Comparison of ENCODE assay signal across 9 cellular contexts in the genomic region with DNA sequence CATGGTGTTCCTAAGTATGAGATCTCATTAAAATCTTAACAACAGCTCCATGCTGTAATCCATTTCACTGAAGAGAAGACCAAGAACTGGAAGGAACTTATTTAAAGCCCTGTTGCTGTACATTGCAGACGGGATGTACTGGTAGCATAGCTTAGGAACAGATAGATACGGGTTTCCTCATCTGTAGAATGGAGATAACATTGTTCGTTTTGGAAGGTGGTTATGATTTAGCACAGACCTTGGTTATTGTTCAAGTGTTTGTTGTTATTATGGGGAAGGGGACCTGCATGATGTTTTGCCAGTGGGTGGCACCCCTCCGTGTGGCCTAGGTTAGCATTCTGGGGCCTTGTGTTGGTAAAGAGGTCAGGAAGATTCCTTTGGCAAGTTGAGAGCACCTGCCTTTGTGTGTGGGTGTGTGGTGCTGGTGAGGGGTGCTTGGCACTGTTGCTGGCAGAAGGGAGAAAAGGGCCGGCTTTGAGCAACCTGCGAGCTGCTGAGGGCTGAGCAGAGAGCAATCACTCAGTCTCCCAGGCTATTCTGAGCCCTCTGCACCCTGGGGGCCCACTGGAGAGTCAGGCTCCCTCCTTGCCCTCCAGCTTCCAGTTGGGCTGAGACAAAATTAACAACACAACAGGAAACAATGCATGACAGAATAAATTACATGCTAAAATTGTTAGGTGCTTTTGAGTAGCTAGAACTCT. TPM values are rescaled to one million over a fixed set of nuclear protein-coding genes. Genes with fewer than 3 reads are reported as not detected.
DNase-seq lines count a peak whose midpoint lies in the region; ATAC-seq and TF ChIP-seq lines count a peak whose summit lies in the region.
"Had no signal": no experiment of that assay in that cellular context is flagged by ENCODE, and none has a peak within 500 bp of the region (broad histone marks: within the 10 kb centered on the region; RNA-seq: fewer than 3 reads in every experiment).

No MANE protein-coding gene starts in this region.

- no peak for TF ChIP-seq EP300 in neural cell (conservative IDR thresholded peaks at IDR 0.05; ENCODE audit: poor library complexity, severe bottlenecking)

- peak overlapping the region; percentile 93; the same call in 1 of the 2 replicates for H3K9ac ChIP-seq in MM.1S (ENCODE audit: low read length)
- H3K9ac ChIP-seq in duodenal mucosa (ENCODE audit: low read depth in 1 of 2, low read length in 2 of 2), result peak overlapping the region; percentile 60 to 91
- H3K9ac ChIP-seq in neural cell (ENCODE audit: low read length), result peak overlapping the region; percentile 98

- peak overlapping the region; percentile 87 for H3K4me3 ChIP-seq in CD4-positive, CD25-positive, alpha-beta regulatory T cell (ENCODE audit: low read depth, low read length)
- H3K4me3 ChIP-seq in MM.1S (ENCODE audit: low read length) (peak overlapping the region; percentile 99; the same call in 1 of the 2 replicates), duodenal mucosa (ENCODE audit: low read depth in 1 of 2, low read length in 2 of 2) (peak overlapping the region; percentile 95 to 96), neural cell (ENCODE audit: low read length) (peak overlapping the region; percentile 99)

- peaks cover 45% of the 10 kb centered on the region for H3K79me2 ChIP-seq in MM.1S (ENCODE audit: low read length)
- peaks cover 41% of the 10 kb centered on the region for H3K79me2 ChIP-seq in neural cell (replicated peaks; ENCODE audit: insufficient read depth, low read length)

- ATAC-seq in CD4-positive, CD25-positive, alpha-beta regulatory T cell (ENCODE audit: low read depth in 2 of 2), result no peak
- ATAC-seq in GM18520 (IDR thresholded peaks at IDR 0.05; ENCODE audit: unreplicated experiment), result no peak

- no peak overlapping the region for H2AFZ ChIP-seq in MM.1S (ENCODE audit: low read length)
- H2AFZ ChIP-seq in neural cell (ENCODE audit: low read depth, low read length), result no peak overlapping the region

- H3F3A ChIP-seq in MM.1S (ENCODE audit: insufficient read depth, low read length) (no peaks in the 10 kb centered on the region), neural cell (ENCODE audit: insufficient read depth, low read length, poor library complexity, severe bottlenecking) (no peaks in the 10 kb centered on the region)

- peaks cover 37% of the 10 kb centered on the region for H3K4me1 ChIP-seq in CD4-positive, CD25-positive, alpha-beta regulatory T cell (ENCODE audit: control insufficient read depth, insufficient read depth, low read length, poor library complexity, severe bottlenecking)
- H3K4me1 ChIP-seq in MM.1S (ENCODE audit: low read length) (peaks cover 19% of the 10 kb centered on the region), duodenal mucosa (ENCODE audit: control insufficient read depth in 1 of 2, insufficient read depth in 2 of 2, low read length in 2 of 2) (peaks cover 31 to 33% of the 10 kb centered on the region in 2 donors)

- TF ChIP-seq CTCF in MM.1S (IDR thresholded peaks at IDR 0.05; ENCODE audit: low read length), result no peak
- TF ChIP-seq CTCF in neural cell (IDR thresholded peaks at IDR 0.05; ENCODE audit: poor library complexity, severe bottlenecking), result no peak

- peak overlapping the region; percentile 39 to 89 (median 87) for H3K27ac Mint-ChIP-seq in CD4-positive, CD25-positive, alpha-beta regulatory T cell

- DNase-seq in CD4-positive, CD25-positive, alpha-beta regulatory T cell, result peak in 1 of 3 donors; percentile 14
- no peak for DNase-seq in MM.1S
- DNase-seq in medulla oblongata (ENCODE audit: extremely low spot score), result no peak
- DNase-seq in kidney tubule cell (ENCODE audit: low spot score), result no peak
- no peak for DNase-seq in SHP77 (lab: John Stamatoyannopoulos, UW)

- H3K4me2 ChIP-seq in MM.1S (ENCODE audit: low read depth, low read length) (peak overlapping the region; percentile 87), neural cell (ENCODE audit: low read length) (peak overlapping the region; percentile 92)

- H3K27me3 ChIP-seq in CD4-positive, CD25-positive, alpha-beta regulatory T cell (ENCODE audit: control insufficient read depth, insufficient read depth, low read length), result no peaks in the 10 kb centered on the region
- H3K27me3 ChIP-seq in MM.1S (replicated peaks; ENCODE audit: insufficient read depth, low read length) (no peaks in the 10 kb centered on the region), duodenal mucosa (ENCODE audit: control insufficient read depth in 1 of 2, insufficient read depth in 2 of 2, low read length in 2 of 2) (no peaks in the 10 kb centered on the region), neural cell (ENCODE audit: insufficient read depth, low read depth, low read length) (no peaks in the 10 kb centered on the region)
- H3K27me3 ChIP-seq: SJSA1 had no signal

- H3K4me3 Mint-ChIP-seq in CD4-positive, CD25-positive, alpha-beta regulatory T cell, result peak overlapping the region; percentile 84 to 100 (median 90)

- H3K9me2 ChIP-seq in MM.1S (replicated peaks; ENCODE audit: insufficient read depth, low read length) (no peaks in the 10 kb centered on the region), neural cell (ENCODE audit: insufficient read depth, low read length) (no peaks in the 10 kb centered on the region)

- H3K36me3 ChIP-seq in CD4-positive, CD25-positive, alpha-beta regulatory T cell (ENCODE audit: control insufficient read depth, insufficient read depth, low read length), result peaks cover 30% of the 10 kb centered on the region
- 0 out of 2 replicates have a peak, but pooled peaks cover 2% of the 10 kb centered on the region for H3K36me3 ChIP-seq in MM.1S (replicated peaks; ENCODE audit: insufficient read depth, low read length)
- peaks cover 28 to 43% of the 10 kb centered on the region in 2 donors for H3K36me3 ChIP-seq in duodenal mucosa (ENCODE audit: control insufficient read depth in 1 of 2, insufficient read depth in 2 of 2, low read length in 2 of 2)
- no peaks in the 10 kb centered on the region for H3K36me3 ChIP-seq in neural cell (ENCODE audit: insufficient read depth, low read length)

- H3K27ac ChIP-seq in CD4-positive, CD25-positive, alpha-beta regulatory T cell (ENCODE audit: insufficient read depth, low read length, poor library complexity, severe bottlenecking), result peak overlapping the region; percentile 83
- H3K27ac ChIP-seq in MM.1S (ENCODE audit: low read length), result no peak overlapping the region
- H3K27ac ChIP-seq in duodenal mucosa (ENCODE audit: low read depth, low read length), result no peak overlapping the region
- H3K27ac ChIP-seq in neural cell (ENCODE audit: low read length), result peak overlapping the region; percentile 2
- H3K27ac ChIP-seq: SJSA1 had no signal

- no peak for TF ChIP-seq RAD21 in neural cell (conservative IDR thresholded peaks at IDR 0.05)

- peaks cover 13 to 42% (median 28%) of the 10 kb centered on the region in 4 donors for H3K4me1 Mint-ChIP-seq in CD4-positive, CD25-positive, alpha-beta regulatory T cell

- H3K9me3 ChIP-seq in CD4-positive, CD25-positive, alpha-beta regulatory T cell (ENCODE audit: control insufficient read depth in 2 of 2, low read length in 2 of 2), result no peaks in the 10 kb centered on the region
- H3K9me3 ChIP-seq in MM.1S (replicated peaks; ENCODE audit: insufficient read depth, low read length) (no peaks in the 10 kb centered on the region), duodenal mucosa (ENCODE audit: control insufficient read depth in 1 of 2, low read length in 2 of 2) (no peaks in the 10 kb centered on the region), neural cell (ENCODE audit: low read length) (no peaks in the 10 kb centered on the region)

- H3K36me3 Mint-ChIP-seq in CD4-positive, CD25-positive, alpha-beta regulatory T cell, result peaks cover 15% of the 10 kb centered on the region

- no peaks in the 10 kb centered on the region for H3K27me3 Mint-ChIP-seq in CD4-positive, CD25-positive, alpha-beta regulatory T cell

- no peaks in the 10 kb centered on the region for H3K9me3 Mint-ChIP-seq in CD4-positive, CD25-positive, alpha-beta regulatory T cell

- no peaks in the 10 kb centered on the region for H4K20me1 ChIP-seq in MM.1S (ENCODE audit: insufficient read depth, low read length)
- peaks cover 12% of the 10 kb centered on the region for H4K20me1 ChIP-seq in neural cell (ENCODE audit: insufficient read depth)

TF ChIP-seq in neural cell, 6 proteins besides CTCF, POLR2A, EP300 and RAD21 (continues in another document):
- no peak for TF ChIP-seq TAF1 (IDR thresholded peaks at IDR 0.05; ENCODE audit: low read depth)

RNA-seq across cellular contexts. Expression of a gene that starts 2.3 kb away (rescaled TPM):
- 30.0 TPM for total RNA-seq in CD4-positive, CD25-positive, alpha-beta regulatory T cell
- 1 to 10 TPM; 2.1 to 3.5 (median 2.9) TPM for polyA plus RNA-seq in CD4-positive, CD25-positive, alpha-beta regulatory T cell
- 62.7 and 65.5 TPM in 2 replicates for polyA plus RNA-seq in neural cell
- polyA minus RNA-seq in neural cell, result 80.5 and 98.6 TPM in 2 replicates

RNA-seq across cellular contexts. Expression of a gene that starts 14.1 kb away (rescaled TPM):
- 76.7 TPM for total RNA-seq in CD4-positive, CD25-positive, alpha-beta regulatory T cell
- polyA plus RNA-seq in CD4-positive, CD25-positive, alpha-beta regulatory T cell, result 100 to 1,000 TPM; 193 to 261 (median 221) TPM
- 154 and 157 TPM in 2 replicates for polyA plus RNA-seq in neural cell
- polyA minus RNA-seq in neural cell, result 40.6 and 42.4 TPM in 2 replicates

RNA-seq across cellular contexts. Expression of a gene that starts 19.5 kb away (rescaled TPM):
- total RNA-seq in CD4-positive, CD25-positive, alpha-beta regulatory T cell, result 12.4 TPM
- 10 to 100 TPM; 13.9 to 19.9 (median 16.2) TPM for polyA plus RNA-seq in CD4-positive, CD25-positive, alpha-beta regulatory T cell
- 51.2 and 65.4 TPM in 2 replicates for polyA plus RNA-seq in neural cell
- polyA minus RNA-seq in neural cell, result 29.2 and 30.9 TPM in 2 replicates

RNA-seq across cellular contexts. Expression of a gene that starts 20.1 kb away (rescaled TPM):
- total RNA-seq in CD4-positive, CD25-positive, alpha-beta regulatory T cell, result 105 TPM
- polyA plus RNA-seq in CD4-positive, CD25-positive, alpha-beta regulatory T cell, result 1 to 10 TPM; 5.0 to 8.9 (median 6.0) TPM
- polyA plus RNA-seq in neural cell, result 106 and 130 TPM in 2 replicates
- polyA minus RNA-seq in neural cell, result 46.5 and 50.9 TPM in 2 replicates

RNA-seq across cellular contexts. Expression of a gene that starts 34.9 kb away (rescaled TPM):
- total RNA-seq in CD4-positive, CD25-positive, alpha-beta regulatory T cell, result not detected
- polyA plus RNA-seq in CD4-positive, CD25-positive, alpha-beta regulatory T cell, result not detected
- 7.3 and 8.5 TPM in 2 replicates for polyA plus RNA-seq in neural cell
- polyA minus RNA-seq in neural cell, result 3.1 and 4.4 TPM in 2 replicates
- total RNA-seq: SJSA1 had no signal

Comparison
In these comparisons a context has a peak if more than half of its experiments do, and no peak if none do; other contexts are left out.
1. H3K27ac ChIP-seq: peak in CD4-positive, CD25-positive, alpha-beta regulatory T cell (single experiment) and neural cell (single experiment); none in MM.1S (single experiment) and duodenal mucosa (single experiment).
2. RNA of a gene that starts 2.3 kb away (polyA plus RNA-seq): 62.7 to 65.5 TPM in neural cell; 2.1 to 3.5 TPM in CD4-positive, CD25-positive, alpha-beta regulatory T cell; every median in the first group is over 10 times any median in the second.
3. Peak in every context shown above with its lines, with median percentiles within 50 percentile points of each other: H3K4me3 ChIP-seq and H3K9ac ChIP-seq.